37 cellular contexts compared by ENCODE assay signal in genomic region chr6:102051001-102051400, GRCh38.
"Had no signal": no experiment of that assay in that cellular context is flagged by ENCODE, and none has a peak within 500 bp of the region (broad histone marks: within the 10 kb centered on the region; RNA-seq: fewer than 3 reads in every experiment).

No MANE protein-coding gene starts in this region.

- H3K36me3 ChIP-seq: adrenal gland, ascending aorta, brain microvascular endothelial cell, cardiac muscle cell had no signal

- ATAC-seq: activated naive CD4-positive, alpha-beta T cell treated with anti-CD3 and anti-CD28 coated beads, Interleukin-2, amount 50 U/mL, for 72 hours; activated naive CD8-positive, alpha-beta T cell treated with anti-CD3 and anti-CD28 coated beads, Interleukin-2, amount 50 U/mL, for 24 hours; activated T-cell treated with anti-CD3 and anti-CD28 coated beads, Interleukin-2, amount 50 U/mL, for 4 hours; activated T-cell treated with anti-CD3 and anti-CD28 coated beads, Interleukin-2, amount 50 U/mL, for 72 hours; activated T-helper 17 cell treated with anti-CD3 and anti-CD28 coated beads, Interleukin-2, amount 50 U/mL, for 72 hours; body of pancreas had no signal

- H3K9me3 ChIP-seq: adrenal gland, ascending aorta, body of pancreas had no signal

- H3K4me1 ChIP-seq: adrenal gland, ascending aorta, body of pancreas, breast epithelium had no signal

- H3K4me3 Mint-ChIP-seq: activated naive CD4-positive, alpha-beta T cell treated with anti-CD3 and anti-CD28 coated beads for 36 hours; activated naive CD4-positive, alpha-beta T cell treated with anti-CD3 and anti-CD28 coated beads, Interleukin-2, amount 10 ng/mL, durations not matched to agents 7 days and 5 days; activated naive CD4-positive, alpha-beta T cell treated with anti-CD3 and anti-CD28 coated beads, Interleukin-2, amount 50 U/mL, for 24 hours; activated naive CD8-positive, alpha-beta T cell; activated naive CD8-positive, alpha-beta T cell treated with anti-CD3 and anti-CD28 coated beads for 36 hours; activated naive CD8-positive, alpha-beta T cell treated with anti-CD3 and anti-CD28 coated beads, Interleukin-2, amount 10 ng/mL, durations not matched to agents 7 days and 5 days; activated naive CD8-positive, alpha-beta T cell treated with anti-CD3 and anti-CD28 coated beads, Interleukin-2, amount 50 U/mL, for 24 hours; activated T-cell treated with anti-CD3 and anti-CD28 coated beads, Interleukin-2, amount 50 U/mL, for 24 hours; activated T-cell treated with anti-CD3 and anti-CD28 coated beads, Interleukin-2, amount 50 U/mL, for 4 hours; activated T-cell treated with anti-CD3 and anti-CD28 coated beads, Interleukin-2, amount 50 U/mL, for 72 hours; activated T-helper 1 cell treated with anti-CD3 and anti-CD28 coated beads, Interleukin-12 subunit alpha, Interleukin-12 subunit beta, Interleukin-2, Interleukin-4 antibody, amounts not matched to agents 30 ng/mL and 10 ng/mL and 1 ng/mL, durations not matched to agents 14 hours and 24 hours and 36 hours; activated T-helper 17 cell treated with anti-CD3 and anti-CD28 coated beads, Interleukin-2, amount 50 U/mL, for 72 hours; brain; central memory CD8-positive, alpha-beta T cell had no signal

- H3K36me3 Mint-ChIP-seq: activated naive CD4-positive, alpha-beta T cell treated with anti-CD3 and anti-CD28 coated beads, Interleukin-2, amount 10 ng/mL, durations not matched to agents 7 days and 5 days; activated naive CD4-positive, alpha-beta T cell treated with anti-CD3 and anti-CD28 coated beads, Interleukin-2, amount 50 U/mL, for 24 hours; activated naive CD4-positive, alpha-beta T cell treated with anti-CD3 and anti-CD28 coated beads, Interleukin-2, amount 50 U/mL, for 72 hours; activated naive CD8-positive, alpha-beta T cell; activated naive CD8-positive, alpha-beta T cell treated with anti-CD3 and anti-CD28 coated beads for 36 hours; activated naive CD8-positive, alpha-beta T cell treated with anti-CD3 and anti-CD28 coated beads, Interleukin-2, amount 10 ng/mL, durations not matched to agents 7 days and 5 days had no signal

- H3K27ac ChIP-seq: adrenal gland, ascending aorta, body of pancreas, brain microvascular endothelial cell, breast epithelium, cardiac muscle cell had no signal

- H3K27me3 Mint-ChIP-seq: activated naive CD4-positive, alpha-beta T cell treated with anti-CD3 and anti-CD28 coated beads, Interleukin-2, amount 10 ng/mL, durations not matched to agents 7 days and 5 days; activated naive CD4-positive, alpha-beta T cell treated with anti-CD3 and anti-CD28 coated beads, Interleukin-2, amount 50 U/mL, for 24 hours; activated naive CD8-positive, alpha-beta T cell; activated naive CD8-positive, alpha-beta T cell treated with anti-CD3 and anti-CD28 coated beads for 36 hours; activated naive CD8-positive, alpha-beta T cell treated with anti-CD3 and anti-CD28 coated beads, Interleukin-2, amount 10 ng/mL, durations not matched to agents 7 days and 5 days; activated naive CD8-positive, alpha-beta T cell treated with anti-CD3 and anti-CD28 coated beads, Interleukin-2, amount 50 U/mL, for 24 hours; activated T-cell treated with anti-CD3 and anti-CD28 coated beads, Interleukin-2, amount 50 U/mL, for 24 hours; activated T-helper 17 cell treated with anti-CD3 and anti-CD28 coated beads, Interleukin-2, amount 50 U/mL, for 72 hours; central memory CD8-positive, alpha-beta T cell had no signal

- H3K4me3 ChIP-seq: adrenal gland, ascending aorta, body of pancreas, breast epithelium, cardiac muscle cell had no signal

- H3K9me3 Mint-ChIP-seq: activated naive CD4-positive, alpha-beta T cell treated with anti-CD3 and anti-CD28 coated beads for 36 hours; activated naive CD8-positive, alpha-beta T cell treated with anti-CD3 and anti-CD28 coated beads, Interleukin-2, amount 10 ng/mL, durations not matched to agents 7 days and 5 days; activated T-helper 1 cell treated with anti-CD3 and anti-CD28 coated beads, Interleukin-12 subunit alpha, Interleukin-12 subunit beta, Interleukin-2, Interleukin-4 antibody, amounts not matched to agents 30 ng/mL and 10 ng/mL and 1 ng/mL, durations not matched to agents 14 hours and 24 hours and 36 hours; central memory CD8-positive, alpha-beta T cell had no signal

- H3K4me1 Mint-ChIP-seq: activated naive CD4-positive, alpha-beta T cell treated with anti-CD3 and anti-CD28 coated beads, Interleukin-2, amount 10 ng/mL, durations not matched to agents 7 days and 5 days; activated naive CD4-positive, alpha-beta T cell treated with anti-CD3 and anti-CD28 coated beads, Interleukin-2, amount 50 U/mL, for 24 hours; activated naive CD8-positive, alpha-beta T cell treated with anti-CD3 and anti-CD28 coated beads for 36 hours; activated naive CD8-positive, alpha-beta T cell treated with anti-CD3 and anti-CD28 coated beads, Interleukin-2, amount 10 ng/mL, durations not matched to agents 7 days and 5 days; activated naive CD8-positive, alpha-beta T cell treated with anti-CD3 and anti-CD28 coated beads, Interleukin-2, amount 50 U/mL, for 24 hours; activated T-helper 17 cell treated with anti-CD3 and anti-CD28 coated beads, Interleukin-2, amount 50 U/mL, for 72 hours; brain; central memory CD8-positive, alpha-beta T cell had no signal

- H3K27ac Mint-ChIP-seq: activated naive CD4-positive, alpha-beta T cell treated with anti-CD3 and anti-CD28 coated beads for 36 hours; activated naive CD4-positive, alpha-beta T cell treated with anti-CD3 and anti-CD28 coated beads, Interleukin-2, amount 10 ng/mL, durations not matched to agents 7 days and 5 days; activated naive CD4-positive, alpha-beta T cell treated with anti-CD3 and anti-CD28 coated beads, Interleukin-2, amount 50 U/mL, for 24 hours; activated naive CD4-positive, alpha-beta T cell treated with anti-CD3 and anti-CD28 coated beads, Interleukin-2, amount 50 U/mL, for 72 hours; activated naive CD8-positive, alpha-beta T cell; activated naive CD8-positive, alpha-beta T cell treated with anti-CD3 and anti-CD28 coated beads for 36 hours; activated naive CD8-positive, alpha-beta T cell treated with anti-CD3 and anti-CD28 coated beads, Interleukin-2, amount 10 ng/mL, durations not matched to agents 7 days and 5 days; activated naive CD8-positive, alpha-beta T cell treated with anti-CD3 and anti-CD28 coated beads, Interleukin-2, amount 50 U/mL, for 24 hours; activated T-cell treated with anti-CD3 and anti-CD28 coated beads, Interleukin-2, amount 50 U/mL, for 24 hours; activated T-cell treated with anti-CD3 and anti-CD28 coated beads, Interleukin-2, amount 50 U/mL, for 72 hours; activated T-helper 1 cell treated with anti-CD3 and anti-CD28 coated beads, Interleukin-12 subunit alpha, Interleukin-12 subunit beta, Interleukin-2, Interleukin-4 antibody, amounts not matched to agents 30 ng/mL and 10 ng/mL and 1 ng/mL, durations not matched to agents 14 hours and 24 hours and 36 hours; activated T-helper 17 cell treated with anti-CD3 and anti-CD28 coated beads, Interleukin-2, amount 50 U/mL, for 72 hours; activated T-helper 2 cell treated with anti-CD3 and anti-CD28 coated beads, Interferon-gamma antibody, Interleukin-2, Interleukin-4, amounts not matched to agents 10 μg/mL and 5 μg/mL and 100 μg/mL, durations not matched to agents 14 hours and 24 hours and 36 hours; brain had no signal

- DNase-seq: activated effector memory CD4-positive, alpha-beta T cell treated with anti-CD3 and anti-CD28 coated beads, Interleukin-2, amount 50 U/mL, for 16 hours; activated effector memory CD4-positive, alpha-beta T cell treated with Interleukin-2 at 50 U/mL for 16 hours; activated gamma-delta T cell; activated gamma-delta T cell treated with Interleukin-2 at 50 U/mL for 16 hours; activated naive CD4-positive, alpha-beta T cell; activated naive CD4-positive, alpha-beta T cell treated with anti-CD3 and anti-CD28 coated beads for 36 hours; activated naive CD4-positive, alpha-beta T cell treated with anti-CD3 and anti-CD28 coated beads, Interleukin-2, amount 10 ng/mL, durations not matched to agents 7 days and 5 days; activated naive CD4-positive, alpha-beta T cell treated with anti-CD3 and anti-CD28 coated beads, Interleukin-2, amount 50 U/mL, for 16 hours; activated naive CD4-positive, alpha-beta T cell treated with Interleukin-2 at 50 U/mL for 16 hours; activated naive CD8-positive, alpha-beta T cell treated with anti-CD3 and anti-CD28 coated beads for 36 hours; activated naive CD8-positive, alpha-beta T cell treated with anti-CD3 and anti-CD28 coated beads, Interleukin-2, amount 10 ng/mL, durations not matched to agents 7 days and 5 days; activated naive CD8-positive, alpha-beta T cell treated with anti-CD3 and anti-CD28 coated beads, Interleukin-2, amount 50 U/mL, for 24 hours; activated T-cell treated with anti-CD3 and anti-CD28 coated beads, Interleukin-2, amount 50 U/mL, for 1 hour; activated T-cell treated with anti-CD3 and anti-CD28 coated beads, Interleukin-2, amount 50 U/mL, for 24 hours; activated T-cell treated with anti-CD3 and anti-CD28 coated beads, Interleukin-2, amount 50 U/mL, for 4 hours; activated T-cell treated with anti-CD3 and anti-CD28 coated beads, Interleukin-2, amount 50 U/mL, for 48 hours; activated T-cell treated with anti-CD3 and anti-CD28 coated beads, Interleukin-2, amount 50 U/mL, for 72 hours; adrenal gland; amniotic stem cell; amygdala; anterior cingulate cortex; body of pancreas; brain microvascular endothelial cell; caudate nucleus; central memory CD4-positive, alpha-beta T cell; cerebellar nuclear complex had no signal

- H3K27me3 ChIP-seq: adrenal gland, ascending aorta, body of pancreas, brain microvascular endothelial cell, breast epithelium, cardiac muscle cell had no signal
